Comparison of ENCODE assay signal across 1 cellular context in the genomic region with DNA sequence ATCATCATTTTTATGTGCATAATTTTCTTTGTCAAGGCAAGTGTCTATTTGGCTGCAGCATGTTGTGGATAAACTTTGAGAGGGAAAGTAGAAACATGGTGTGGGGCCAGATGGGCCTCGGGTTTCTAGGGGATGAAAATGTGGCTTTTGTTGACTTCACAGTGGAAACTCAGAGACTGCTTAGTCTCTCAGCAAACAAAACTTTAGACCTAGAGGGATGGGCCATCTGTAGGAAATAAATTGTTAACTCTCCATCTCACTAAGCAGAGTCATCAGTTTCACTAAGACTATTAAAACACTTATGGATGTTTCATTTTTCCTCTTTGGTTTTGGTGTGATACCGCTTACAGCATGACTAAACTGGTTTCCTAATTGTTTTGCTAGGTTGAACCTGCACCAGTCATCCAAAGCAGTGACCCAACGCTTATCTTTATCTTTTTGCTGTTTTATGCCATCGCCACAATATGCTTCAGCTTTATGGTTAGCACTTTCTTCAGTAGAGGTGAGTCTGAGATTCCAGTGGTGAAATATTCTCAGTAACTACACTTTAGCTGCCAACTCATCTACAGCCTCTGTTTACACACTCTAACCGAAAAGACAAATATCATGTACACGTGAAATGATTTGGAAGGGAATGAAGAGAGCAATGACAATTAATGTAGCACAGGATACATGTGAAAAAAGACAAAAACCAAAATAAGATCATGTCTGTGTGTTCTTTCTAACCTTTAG.
A peak's percentile ranks its signal among the peaks of the same experiment; 100 is the strongest.
TF ChIP-seq lines count a peak whose summit lies in the region.

No MANE protein-coding gene starts in this region.

TF ChIP-seq in HepG2, 621 proteins besides CTCF, POLR2A, EP300 and RAD21 (continued from another document and continues in another):
- TF ChIP-seq, protein P1, sequence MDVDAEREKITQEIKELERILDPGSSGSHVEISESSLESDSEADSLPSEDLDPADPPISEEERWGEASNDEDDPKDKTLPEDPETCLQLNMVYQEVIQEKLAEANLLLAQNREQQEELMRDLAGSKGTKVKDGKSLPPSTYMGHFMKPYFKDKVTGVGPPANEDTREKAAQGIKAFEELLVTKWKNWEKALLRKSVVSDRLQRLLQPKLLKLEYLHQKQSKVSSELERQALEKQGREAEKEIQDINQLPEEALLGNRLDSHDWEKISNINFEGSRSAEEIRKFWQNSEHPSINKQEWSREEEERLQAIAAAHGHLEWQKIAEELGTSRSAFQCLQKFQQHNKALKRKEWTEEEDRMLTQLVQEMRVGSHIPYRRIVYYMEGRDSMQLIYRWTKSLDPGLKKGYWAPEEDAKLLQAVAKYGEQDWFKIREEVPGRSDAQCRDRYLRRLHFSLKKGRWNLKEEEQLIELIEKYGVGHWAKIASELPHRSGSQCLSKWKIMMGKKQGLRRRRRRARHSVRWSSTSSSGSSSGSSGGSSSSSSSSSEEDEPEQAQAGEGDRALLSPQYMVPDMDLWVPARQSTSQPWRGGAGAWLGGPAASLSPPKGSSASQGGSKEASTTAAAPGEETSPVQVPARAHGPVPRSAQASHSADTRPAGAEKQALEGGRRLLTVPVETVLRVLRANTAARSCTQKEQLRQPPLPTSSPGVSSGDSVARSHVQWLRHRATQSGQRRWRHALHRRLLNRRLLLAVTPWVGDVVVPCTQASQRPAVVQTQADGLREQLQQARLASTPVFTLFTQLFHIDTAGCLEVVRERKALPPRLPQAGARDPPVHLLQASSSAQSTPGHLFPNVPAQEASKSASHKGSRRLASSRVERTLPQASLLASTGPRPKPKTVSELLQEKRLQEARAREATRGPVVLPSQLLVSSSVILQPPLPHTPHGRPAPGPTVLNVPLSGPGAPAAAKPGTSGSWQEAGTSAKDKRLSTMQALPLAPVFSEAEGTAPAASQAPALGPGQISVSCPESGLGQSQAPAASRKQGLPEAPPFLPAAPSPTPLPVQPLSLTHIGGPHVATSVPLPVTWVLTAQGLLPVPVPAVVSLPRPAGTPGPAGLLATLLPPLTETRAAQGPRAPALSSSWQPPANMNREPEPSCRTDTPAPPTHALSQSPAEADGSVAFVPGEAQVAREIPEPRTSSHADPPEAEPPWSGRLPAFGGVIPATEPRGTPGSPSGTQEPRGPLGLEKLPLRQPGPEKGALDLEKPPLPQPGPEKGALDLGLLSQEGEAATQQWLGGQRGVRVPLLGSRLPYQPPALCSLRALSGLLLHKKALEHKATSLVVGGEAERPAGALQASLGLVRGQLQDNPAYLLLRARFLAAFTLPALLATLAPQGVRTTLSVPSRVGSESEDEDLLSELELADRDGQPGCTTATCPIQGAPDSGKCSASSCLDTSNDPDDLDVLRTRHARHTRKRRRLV (CRISPR knock-in tag; IDR thresholded peaks at IDR 0.05), result no peak
- TF ChIP-seq FOXK2 (IDR thresholded peaks at IDR 0.05), result no peak
- no peak for TF ChIP-seq ZNF678 (CRISPR knock-in tag; IDR thresholded peaks at IDR 0.05)
- TF ChIP-seq ATF7-NPFF (CRISPR knock-in tag; IDR thresholded peaks at IDR 0.05; ENCODE audit: low read depth), result no peak
- no peak for TF ChIP-seq SIN3A (IDR thresholded peaks at IDR 0.05; ENCODE audit: borderline replicate concordance, low read depth, low read length)
- TF ChIP-seq, protein P2, sequence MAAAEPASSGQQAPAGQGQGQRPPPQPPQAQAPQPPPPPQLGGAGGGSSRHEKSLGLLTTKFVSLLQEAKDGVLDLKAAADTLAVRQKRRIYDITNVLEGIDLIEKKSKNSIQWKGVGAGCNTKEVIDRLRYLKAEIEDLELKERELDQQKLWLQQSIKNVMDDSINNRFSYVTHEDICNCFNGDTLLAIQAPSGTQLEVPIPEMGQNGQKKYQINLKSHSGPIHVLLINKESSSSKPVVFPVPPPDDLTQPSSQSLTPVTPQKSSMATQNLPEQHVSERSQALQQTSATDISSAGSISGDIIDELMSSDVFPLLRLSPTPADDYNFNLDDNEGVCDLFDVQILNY (CRISPR knock-in tag; conservative IDR thresholded peaks at IDR 0.05), result no peak
- no peak for TF ChIP-seq CBFB (CRISPR knock-in tag; IDR thresholded peaks at IDR 0.05)
- no peak for TF ChIP-seq NFE2L2 (IDR thresholded peaks at IDR 0.05; ENCODE audit: low read length)
- TF ChIP-seq ARNT2 (CRISPR knock-in tag; IDR thresholded peaks at IDR 0.05; ENCODE audit: low read depth), result peak; percentile 33; the same call in 1 of the 2 replicates
- TF ChIP-seq ZNF276 (CRISPR knock-in tag; IDR thresholded peaks at IDR 0.05; ENCODE audit: low read depth), result no peak
- no peak for TF ChIP-seq MATR3 (CRISPR knock-in tag; IDR thresholded peaks at IDR 0.05)
- no peak; the same call in 1 of the 2 replicates for TF ChIP-seq TBX2 (CRISPR knock-in tag; IDR thresholded peaks at IDR 0.05; ENCODE audit: borderline replicate concordance)
- no peak for TF ChIP-seq ZMYM3 (CRISPR knock-in tag; IDR thresholded peaks at IDR 0.05)
- TF ChIP-seq ZNF264 (CRISPR knock-in tag; IDR thresholded peaks at IDR 0.05), result 0 out of 2 replicates have a peak, but pooled peaks have one; percentile 49
- 0 out of 2 replicates have a peak, but pooled peaks have one; percentile 37 for TF ChIP-seq FOXC1 (CRISPR knock-in tag; IDR thresholded peaks at IDR 0.05; ENCODE audit: borderline replicate concordance)
- no peak for TF ChIP-seq ATF7 (IDR thresholded peaks at IDR 0.05)
- TF ChIP-seq ATF7 (CRISPR knock-in tag; IDR thresholded peaks at IDR 0.05), result no peak
- TF ChIP-seq TSC22D2 (CRISPR knock-in tag; IDR thresholded peaks at IDR 0.05; ENCODE audit: borderline replicate concordance), result no peak
- TF ChIP-seq CCDC6 (CRISPR knock-in tag; IDR thresholded peaks at IDR 0.05), result peak; percentile 61; the same call in 1 of the 2 replicates
- TF ChIP-seq TFE3 (CRISPR knock-in tag; IDR thresholded peaks at IDR 0.05), result no peak
- no peak for TF ChIP-seq SPEN (CRISPR knock-in tag; IDR thresholded peaks at IDR 0.05; ENCODE audit: low read depth)
- TF ChIP-seq CENPBD1 (CRISPR knock-in tag; IDR thresholded peaks at IDR 0.05; ENCODE audit: borderline replicate concordance, low read depth), result no peak
- no peak for TF ChIP-seq ZNF382 (CRISPR knock-in tag; IDR thresholded peaks at IDR 0.05; ENCODE audit: borderline replicate concordance)
- no peak for TF ChIP-seq TEF (CRISPR knock-in tag; IDR thresholded peaks at IDR 0.05)
- no peak for TF ChIP-seq SMC3 (IDR thresholded peaks at IDR 0.05; ENCODE audit: low read length)
- no peak for TF ChIP-seq MLLT10 (CRISPR knock-in tag; IDR thresholded peaks at IDR 0.05)
- TF ChIP-seq, protein P3, sequence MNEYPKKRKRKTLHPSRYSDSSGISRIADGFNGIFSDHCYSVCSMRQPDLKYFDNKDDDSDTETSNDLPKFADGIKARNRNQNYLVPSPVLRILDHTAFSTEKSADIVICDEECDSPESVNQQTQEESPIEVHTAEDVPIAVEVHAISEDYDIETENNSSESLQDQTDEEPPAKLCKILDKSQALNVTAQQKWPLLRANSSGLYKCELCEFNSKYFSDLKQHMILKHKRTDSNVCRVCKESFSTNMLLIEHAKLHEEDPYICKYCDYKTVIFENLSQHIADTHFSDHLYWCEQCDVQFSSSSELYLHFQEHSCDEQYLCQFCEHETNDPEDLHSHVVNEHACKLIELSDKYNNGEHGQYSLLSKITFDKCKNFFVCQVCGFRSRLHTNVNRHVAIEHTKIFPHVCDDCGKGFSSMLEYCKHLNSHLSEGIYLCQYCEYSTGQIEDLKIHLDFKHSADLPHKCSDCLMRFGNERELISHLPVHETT (CRISPR knock-in tag; conservative IDR thresholded peaks at IDR 0.05), result no peak
- TF ChIP-seq POLR2AphosphoS5 (IDR thresholded peaks at IDR 0.05; ENCODE audit: low read depth, low read length), result no peak
- TF ChIP-seq, protein P4, sequence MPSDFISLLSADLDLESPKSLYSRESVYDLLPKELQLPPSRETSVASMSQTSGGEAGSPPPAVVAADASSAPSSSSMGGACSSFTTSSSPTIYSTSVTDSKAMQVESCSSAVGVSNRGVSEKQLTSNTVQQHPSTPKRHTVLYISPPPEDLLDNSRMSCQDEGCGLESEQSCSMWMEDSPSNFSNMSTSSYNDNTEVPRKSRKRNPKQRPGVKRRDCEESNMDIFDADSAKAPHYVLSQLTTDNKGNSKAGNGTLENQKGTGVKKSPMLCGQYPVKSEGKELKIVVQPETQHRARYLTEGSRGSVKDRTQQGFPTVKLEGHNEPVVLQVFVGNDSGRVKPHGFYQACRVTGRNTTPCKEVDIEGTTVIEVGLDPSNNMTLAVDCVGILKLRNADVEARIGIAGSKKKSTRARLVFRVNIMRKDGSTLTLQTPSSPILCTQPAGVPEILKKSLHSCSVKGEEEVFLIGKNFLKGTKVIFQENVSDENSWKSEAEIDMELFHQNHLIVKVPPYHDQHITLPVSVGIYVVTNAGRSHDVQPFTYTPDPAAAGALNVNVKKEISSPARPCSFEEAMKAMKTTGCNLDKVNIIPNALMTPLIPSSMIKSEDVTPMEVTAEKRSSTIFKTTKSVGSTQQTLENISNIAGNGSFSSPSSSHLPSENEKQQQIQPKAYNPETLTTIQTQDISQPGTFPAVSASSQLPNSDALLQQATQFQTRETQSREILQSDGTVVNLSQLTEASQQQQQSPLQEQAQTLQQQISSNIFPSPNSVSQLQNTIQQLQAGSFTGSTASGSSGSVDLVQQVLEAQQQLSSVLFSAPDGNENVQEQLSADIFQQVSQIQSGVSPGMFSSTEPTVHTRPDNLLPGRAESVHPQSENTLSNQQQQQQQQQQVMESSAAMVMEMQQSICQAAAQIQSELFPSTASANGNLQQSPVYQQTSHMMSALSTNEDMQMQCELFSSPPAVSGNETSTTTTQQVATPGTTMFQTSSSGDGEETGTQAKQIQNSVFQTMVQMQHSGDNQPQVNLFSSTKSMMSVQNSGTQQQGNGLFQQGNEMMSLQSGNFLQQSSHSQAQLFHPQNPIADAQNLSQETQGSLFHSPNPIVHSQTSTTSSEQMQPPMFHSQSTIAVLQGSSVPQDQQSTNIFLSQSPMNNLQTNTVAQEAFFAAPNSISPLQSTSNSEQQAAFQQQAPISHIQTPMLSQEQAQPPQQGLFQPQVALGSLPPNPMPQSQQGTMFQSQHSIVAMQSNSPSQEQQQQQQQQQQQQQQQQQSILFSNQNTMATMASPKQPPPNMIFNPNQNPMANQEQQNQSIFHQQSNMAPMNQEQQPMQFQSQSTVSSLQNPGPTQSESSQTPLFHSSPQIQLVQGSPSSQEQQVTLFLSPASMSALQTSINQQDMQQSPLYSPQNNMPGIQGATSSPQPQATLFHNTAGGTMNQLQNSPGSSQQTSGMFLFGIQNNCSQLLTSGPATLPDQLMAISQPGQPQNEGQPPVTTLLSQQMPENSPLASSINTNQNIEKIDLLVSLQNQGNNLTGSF (CRISPR knock-in tag; IDR thresholded peaks at IDR 0.05), result no peak
- TF ChIP-seq ZSCAN20 (CRISPR knock-in tag; IDR thresholded peaks at IDR 0.05; ENCODE audit: borderline replicate concordance), result peak; percentile 72; the same call in 1 of the 2 replicates
- TF ChIP-seq ZNF329 (CRISPR knock-in tag; IDR thresholded peaks at IDR 0.05; ENCODE audit: low read depth), result no peak
- TF ChIP-seq TBX3 (IDR thresholded peaks at IDR 0.05; ENCODE audit: borderline replicate concordance), result no peak
- TF ChIP-seq ELK4 (CRISPR knock-in tag; IDR thresholded peaks at IDR 0.05; ENCODE audit: borderline replicate concordance), result no peak
- TF ChIP-seq SIN3B (IDR thresholded peaks at IDR 0.05; ENCODE audit: low read length), result no peak
- no peak for TF ChIP-seq ATF2 (CRISPR knock-in tag; IDR thresholded peaks at IDR 0.05)
- TF ChIP-seq ZBTB7A (CRISPR knock-in tag; IDR thresholded peaks at IDR 0.05), result no peak
- no peak for TF ChIP-seq ZNF776 (CRISPR knock-in tag; IDR thresholded peaks at IDR 0.05)
- no peak for TF ChIP-seq RARG (CRISPR knock-in tag; IDR thresholded peaks at IDR 0.05; ENCODE audit: low read depth)
